ENCODE assay signal across 15 cellular contexts in the genomic region with DNA sequence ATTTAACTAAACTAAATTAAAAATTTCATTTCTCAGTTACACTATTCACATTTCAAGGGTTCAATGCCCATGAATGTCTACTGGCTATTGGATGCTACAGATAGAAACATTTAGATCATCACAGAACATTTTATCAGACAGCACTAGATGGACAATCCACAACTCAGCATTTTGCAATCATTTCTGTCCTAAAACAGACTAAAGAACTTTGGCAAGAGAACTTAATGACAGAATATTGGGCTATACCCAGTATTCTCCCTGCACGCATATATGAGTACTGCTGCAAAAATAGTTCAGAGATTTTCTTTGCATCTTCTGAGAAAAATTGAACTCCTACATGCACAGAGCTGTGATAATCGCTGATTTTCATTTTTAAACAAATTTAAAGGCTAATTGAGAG. TPM values are rescaled to one million over a fixed set of nuclear protein-coding genes. Genes with fewer than 3 reads are reported as not detected.
DNase-seq lines count a peak whose midpoint lies in the region; ATAC-seq and TF ChIP-seq lines count a peak whose summit lies in the region.
"Had no signal": no experiment of that assay in that cellular context is flagged by ENCODE, and none has a peak within 500 bp of the region (broad histone marks: within the 10 kb centered on the region; RNA-seq: fewer than 3 reads in every experiment).

No MANE protein-coding gene starts in this region.

- DNase-seq in Right ventricle myocardium superior (no peak), right atrium auricular region (ENCODE audit: low spot score) (no peak), fibroblast of pulmonary artery (ENCODE audit: low read depth) (peak; percentile 36), left ventricle myocardium superior (no peak), spleen (no peak), omental fat pad (ENCODE audit: low spot score) (no peak), suprapubic skin (ENCODE audit: low spot score in 2 of 2) (no peak)
- DNase-seq: 8988T; AML-193; Caco-2; CD8-positive, alpha-beta memory T cell; DMS53 had no signal

- H3K4me3 ChIP-seq in right atrium auricular region, result no peak overlapping the region
- no peak overlapping the region for H3K4me3 ChIP-seq in fibroblast of pulmonary artery (replicated peaks; ENCODE audit: low read depth, low read length)
- H3K4me3 ChIP-seq in spleen, result no peak overlapping the region
- no peak overlapping the region for H3K4me3 ChIP-seq in suprapubic skin
- H3K4me3 ChIP-seq: BLaER1 had no signal

- no peaks in the 10 kb centered on the region for H3K4me1 ChIP-seq in right atrium auricular region
- no peaks in the 10 kb centered on the region for H3K4me1 ChIP-seq in spleen
- peaks cover 3% of the 10 kb centered on the region for H3K4me1 ChIP-seq in suprapubic skin
- H3K4me1 ChIP-seq: BLaER1 had no signal

- H3K27ac ChIP-seq in right atrium auricular region (no peak overlapping the region), spleen (no peak overlapping the region), suprapubic skin (no peak overlapping the region)
- H3K27ac ChIP-seq: BLaER1, HL-60 had no signal

- TF ChIP-seq CTCF in right atrium auricular region (IDR thresholded peaks at IDR 0.05) (no peak), fibroblast of pulmonary artery (IDR thresholded peaks at IDR 0.05; ENCODE audit: low read length, missing control alignments) (no peak), spleen (IDR thresholded peaks at IDR 0.05 in 8 of 11, conservative IDR thresholded peaks at IDR 0.05 in 3 of 11) (no peak), omental fat pad (IDR thresholded peaks at IDR 0.05) (no peak), suprapubic skin (IDR thresholded peaks at IDR 0.05) (no peak)

- ATAC-seq in Right ventricle myocardium superior (ENCODE audit: poor library complexity) (peak; percentile 49), left ventricle myocardium superior (peak; percentile 67), omental fat pad (ENCODE audit: low FRiP score) (no peak)
- ATAC-seq: HCT116 had no signal

- TF ChIP-seq POLR2A in spleen (IDR thresholded peaks at IDR 0.05) (no peak), suprapubic skin (IDR thresholded peaks at IDR 0.05) (no peak)

- H3K36me3 ChIP-seq in right atrium auricular region (no peaks in the 10 kb centered on the region), spleen (no peaks in the 10 kb centered on the region), suprapubic skin (no peaks in the 10 kb centered on the region)
- H3K36me3 ChIP-seq: BLaER1 had no signal

- no peaks in the 10 kb centered on the region for H3K27me3 ChIP-seq in right atrium auricular region
- no peaks in the 10 kb centered on the region for H3K27me3 ChIP-seq in spleen (replicated peaks in 1 of 7)
- no peaks in the 10 kb centered on the region for H3K27me3 ChIP-seq in suprapubic skin
- H3K27me3 ChIP-seq: BLaER1 had no signal

- WGBS in spleen, 5 donors, result 91 to 98% (median 96%) methylated on average over 2 of the region's 2 CpGs
- 77% methylated on average over 2 of the region's 2 CpGs for WGBS in suprapubic skin

- H3K9me3 ChIP-seq in right atrium auricular region (no peaks in the 10 kb centered on the region), spleen (no peaks in the 10 kb centered on the region), suprapubic skin (no peaks in the 10 kb centered on the region)
- H3K9me3 ChIP-seq: BLaER1, Caco-2 had no signal

- no peak for TF ChIP-seq EP300 in suprapubic skin (IDR thresholded peaks at IDR 0.05)

- intact Hi-C loops in Right ventricle myocardium superior (cut with DNase I), result no loop called here
- intact Hi-C loops in left ventricle myocardium superior (cut with micrococcal nuclease), result no loop called here
- intact Hi-C loops in spleen (cut with DNase I; ENCODE audit: low total_unique reads), result no loop called here

RNA-seq across cellular contexts. Expression of a gene that starts 36.1 kb away (rescaled TPM):
- 12.8 TPM for total RNA-seq in Right ventricle myocardium superior
- total RNA-seq in right atrium auricular region, result 10 to 100 TPM in 1 of 2 donors, 1 to 10 TPM in 1; 9.8 to 10.9 TPM
- 14.4 TPM for total RNA-seq in left ventricle myocardium superior
- 10 to 100 TPM in 3 of 7 donors, 1 to 10 TPM in 4; 8.1 to 11.1 (median 9.4) TPM for total RNA-seq in spleen
- 1 to 10 TPM; 2.1 to 3.3 (median 3.1) TPM for polyA plus RNA-seq in spleen
- 10 to 100 TPM in 2 of 4 donors, 1 to 10 TPM in 2; 7.2 to 12.6 (median 10.4) TPM for total RNA-seq in omental fat pad
- 1 to 10 TPM; 3.6 to 5.6 (median 5.3) TPM for total RNA-seq in suprapubic skin
